1 cellular context compared by ENCODE assay signal in the genomic region with DNA sequence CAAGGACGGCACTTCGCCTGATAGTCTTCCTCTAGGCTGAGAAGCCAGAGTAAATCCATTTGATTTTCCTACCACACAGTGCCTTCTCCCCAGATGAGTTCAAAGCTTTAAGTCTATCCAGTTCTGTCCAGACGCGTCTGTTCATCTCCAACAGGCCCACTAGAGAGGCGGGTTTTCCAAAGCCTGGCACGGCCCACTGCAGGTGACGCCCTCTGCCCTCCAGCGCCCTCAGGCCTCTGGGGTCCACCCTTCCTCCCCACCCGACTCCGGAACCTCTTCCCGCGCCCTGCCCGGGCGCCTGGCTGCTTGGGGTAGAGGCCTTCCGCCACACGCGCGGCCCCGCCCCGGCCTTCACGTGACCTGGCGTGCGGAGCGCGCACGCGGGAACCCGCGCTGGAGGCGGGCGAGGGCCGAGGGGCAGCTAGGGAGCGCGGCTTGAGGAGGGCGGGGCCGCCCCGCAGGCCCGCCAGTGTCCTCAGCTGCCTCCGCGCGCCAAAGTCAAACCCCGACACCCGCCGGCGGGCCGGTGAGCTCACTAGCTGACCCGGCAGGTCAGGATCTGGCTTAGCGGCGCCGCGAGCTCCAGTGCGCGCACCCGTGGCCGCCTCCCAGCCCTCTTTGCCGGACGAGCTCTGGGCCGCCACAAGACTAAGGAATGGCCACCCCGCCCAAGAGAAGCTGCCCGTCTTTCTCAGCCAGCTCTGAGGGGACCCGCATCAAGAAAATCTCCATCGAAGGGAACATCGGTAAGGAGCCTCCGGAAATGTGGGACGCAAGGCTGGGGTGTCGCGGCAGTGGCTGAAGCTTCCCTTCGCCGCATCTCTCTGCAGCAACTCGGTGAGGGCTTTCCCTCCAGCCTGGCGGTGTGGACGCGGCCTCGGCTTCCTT.
A peak's percentile ranks its signal among the peaks of the same experiment; 100 is the strongest.
TF ChIP-seq lines count a peak whose summit lies in the region.

Gene DCK, plus strand, starts transcription at position 469 of the 888 bp plus-strand sequence. Its CDS starts 187 bp downstream, at position 656.

TF ChIP-seq in K562, 482 proteins besides CTCF, POLR2A, EP300 and RAD21 (continued from another document and continues in another):
- TF ChIP-seq, protein P1, sequence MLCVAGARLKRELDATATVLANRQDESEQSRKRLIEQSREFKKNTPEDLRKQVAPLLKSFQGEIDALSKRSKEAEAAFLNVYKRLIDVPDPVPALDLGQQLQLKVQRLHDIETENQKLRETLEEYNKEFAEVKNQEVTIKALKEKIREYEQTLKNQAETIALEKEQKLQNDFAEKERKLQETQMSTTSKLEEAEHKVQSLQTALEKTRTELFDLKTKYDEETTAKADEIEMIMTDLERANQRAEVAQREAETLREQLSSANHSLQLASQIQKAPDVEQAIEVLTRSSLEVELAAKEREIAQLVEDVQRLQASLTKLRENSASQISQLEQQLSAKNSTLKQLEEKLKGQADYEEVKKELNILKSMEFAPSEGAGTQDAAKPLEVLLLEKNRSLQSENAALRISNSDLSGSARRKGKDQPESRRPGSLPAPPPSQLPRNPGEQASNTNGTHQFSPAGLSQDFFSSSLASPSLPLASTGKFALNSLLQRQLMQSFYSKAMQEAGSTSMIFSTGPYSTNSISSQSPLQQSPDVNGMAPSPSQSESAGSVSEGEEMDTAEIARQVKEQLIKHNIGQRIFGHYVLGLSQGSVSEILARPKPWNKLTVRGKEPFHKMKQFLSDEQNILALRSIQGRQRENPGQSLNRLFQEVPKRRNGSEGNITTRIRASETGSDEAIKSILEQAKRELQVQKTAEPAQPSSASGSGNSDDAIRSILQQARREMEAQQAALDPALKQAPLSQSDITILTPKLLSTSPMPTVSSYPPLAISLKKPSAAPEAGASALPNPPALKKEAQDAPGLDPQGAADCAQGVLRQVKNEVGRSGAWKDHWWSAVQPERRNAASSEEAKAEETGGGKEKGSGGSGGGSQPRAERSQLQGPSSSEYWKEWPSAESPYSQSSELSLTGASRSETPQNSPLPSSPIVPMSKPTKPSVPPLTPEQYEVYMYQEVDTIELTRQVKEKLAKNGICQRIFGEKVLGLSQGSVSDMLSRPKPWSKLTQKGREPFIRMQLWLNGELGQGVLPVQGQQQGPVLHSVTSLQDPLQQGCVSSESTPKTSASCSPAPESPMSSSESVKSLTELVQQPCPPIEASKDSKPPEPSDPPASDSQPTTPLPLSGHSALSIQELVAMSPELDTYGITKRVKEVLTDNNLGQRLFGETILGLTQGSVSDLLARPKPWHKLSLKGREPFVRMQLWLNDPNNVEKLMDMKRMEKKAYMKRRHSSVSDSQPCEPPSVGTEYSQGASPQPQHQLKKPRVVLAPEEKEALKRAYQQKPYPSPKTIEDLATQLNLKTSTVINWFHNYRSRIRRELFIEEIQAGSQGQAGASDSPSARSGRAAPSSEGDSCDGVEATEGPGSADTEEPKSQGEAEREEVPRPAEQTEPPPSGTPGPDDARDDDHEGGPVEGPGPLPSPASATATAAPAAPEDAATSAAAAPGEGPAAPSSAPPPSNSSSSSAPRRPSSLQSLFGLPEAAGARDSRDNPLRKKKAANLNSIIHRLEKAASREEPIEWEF (CRISPR knock-in tag; IDR thresholded peaks at IDR 0.05) = no peak
- TF ChIP-seq ZBTB5 (IDR thresholded peaks at IDR 0.05) (no peak), SP1 (CRISPR knock-in tag; IDR thresholded peaks at IDR 0.05) (peak; percentile 56), SRSF7 (optimal IDR thresholded peaks at IDR 0.05; ENCODE audit: low read depth, low read length) (no peak), ZBTB12 (CRISPR knock-in tag; IDR thresholded peaks at IDR 0.05) (no peak), ZBTB2 (IDR thresholded peaks at IDR 0.05) (no peak), PBX2 (CRISPR knock-in tag; IDR thresholded peaks at IDR 0.05; ENCODE audit: low read depth) (no peak), PBX2 (tag; conservative IDR thresholded peaks at IDR 0.05; ENCODE audit: low read depth) (no peak), PCBP2 (IDR thresholded peaks at IDR 0.05; ENCODE audit: low read depth, low read length, poor library complexity, severe bottlenecking) (no peak), ZNF778 (CRISPR knock-in tag; IDR thresholded peaks at IDR 0.05) (no peak), HMG20B (CRISPR knock-in tag; IDR thresholded peaks at IDR 0.05) (0 out of 2 replicates have a peak, but pooled peaks have one; percentile 40), RERE (CRISPR knock-in tag; IDR thresholded peaks at IDR 0.05; ENCODE audit: borderline replicate concordance) (no peak)
- TF ChIP-seq, protein P2, sequence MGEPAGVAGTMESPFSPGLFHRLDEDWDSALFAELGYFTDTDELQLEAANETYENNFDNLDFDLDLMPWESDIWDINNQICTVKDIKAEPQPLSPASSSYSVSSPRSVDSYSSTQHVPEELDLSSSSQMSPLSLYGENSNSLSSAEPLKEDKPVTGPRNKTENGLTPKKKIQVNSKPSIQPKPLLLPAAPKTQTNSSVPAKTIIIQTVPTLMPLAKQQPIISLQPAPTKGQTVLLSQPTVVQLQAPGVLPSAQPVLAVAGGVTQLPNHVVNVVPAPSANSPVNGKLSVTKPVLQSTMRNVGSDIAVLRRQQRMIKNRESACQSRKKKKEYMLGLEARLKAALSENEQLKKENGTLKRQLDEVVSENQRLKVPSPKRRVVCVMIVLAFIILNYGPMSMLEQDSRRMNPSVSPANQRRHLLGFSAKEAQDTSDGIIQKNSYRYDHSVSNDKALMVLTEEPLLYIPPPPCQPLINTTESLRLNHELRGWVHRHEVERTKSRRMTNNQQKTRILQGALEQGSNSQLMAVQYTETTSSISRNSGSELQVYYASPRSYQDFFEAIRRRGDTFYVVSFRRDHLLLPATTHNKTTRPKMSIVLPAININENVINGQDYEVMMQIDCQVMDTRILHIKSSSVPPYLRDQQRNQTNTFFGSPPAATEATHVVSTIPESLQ (CRISPR knock-in tag; IDR thresholded peaks at IDR 0.05) = peak; percentile 23; the same call in 1 of the 2 replicates
- TF ChIP-seq, protein P3, sequence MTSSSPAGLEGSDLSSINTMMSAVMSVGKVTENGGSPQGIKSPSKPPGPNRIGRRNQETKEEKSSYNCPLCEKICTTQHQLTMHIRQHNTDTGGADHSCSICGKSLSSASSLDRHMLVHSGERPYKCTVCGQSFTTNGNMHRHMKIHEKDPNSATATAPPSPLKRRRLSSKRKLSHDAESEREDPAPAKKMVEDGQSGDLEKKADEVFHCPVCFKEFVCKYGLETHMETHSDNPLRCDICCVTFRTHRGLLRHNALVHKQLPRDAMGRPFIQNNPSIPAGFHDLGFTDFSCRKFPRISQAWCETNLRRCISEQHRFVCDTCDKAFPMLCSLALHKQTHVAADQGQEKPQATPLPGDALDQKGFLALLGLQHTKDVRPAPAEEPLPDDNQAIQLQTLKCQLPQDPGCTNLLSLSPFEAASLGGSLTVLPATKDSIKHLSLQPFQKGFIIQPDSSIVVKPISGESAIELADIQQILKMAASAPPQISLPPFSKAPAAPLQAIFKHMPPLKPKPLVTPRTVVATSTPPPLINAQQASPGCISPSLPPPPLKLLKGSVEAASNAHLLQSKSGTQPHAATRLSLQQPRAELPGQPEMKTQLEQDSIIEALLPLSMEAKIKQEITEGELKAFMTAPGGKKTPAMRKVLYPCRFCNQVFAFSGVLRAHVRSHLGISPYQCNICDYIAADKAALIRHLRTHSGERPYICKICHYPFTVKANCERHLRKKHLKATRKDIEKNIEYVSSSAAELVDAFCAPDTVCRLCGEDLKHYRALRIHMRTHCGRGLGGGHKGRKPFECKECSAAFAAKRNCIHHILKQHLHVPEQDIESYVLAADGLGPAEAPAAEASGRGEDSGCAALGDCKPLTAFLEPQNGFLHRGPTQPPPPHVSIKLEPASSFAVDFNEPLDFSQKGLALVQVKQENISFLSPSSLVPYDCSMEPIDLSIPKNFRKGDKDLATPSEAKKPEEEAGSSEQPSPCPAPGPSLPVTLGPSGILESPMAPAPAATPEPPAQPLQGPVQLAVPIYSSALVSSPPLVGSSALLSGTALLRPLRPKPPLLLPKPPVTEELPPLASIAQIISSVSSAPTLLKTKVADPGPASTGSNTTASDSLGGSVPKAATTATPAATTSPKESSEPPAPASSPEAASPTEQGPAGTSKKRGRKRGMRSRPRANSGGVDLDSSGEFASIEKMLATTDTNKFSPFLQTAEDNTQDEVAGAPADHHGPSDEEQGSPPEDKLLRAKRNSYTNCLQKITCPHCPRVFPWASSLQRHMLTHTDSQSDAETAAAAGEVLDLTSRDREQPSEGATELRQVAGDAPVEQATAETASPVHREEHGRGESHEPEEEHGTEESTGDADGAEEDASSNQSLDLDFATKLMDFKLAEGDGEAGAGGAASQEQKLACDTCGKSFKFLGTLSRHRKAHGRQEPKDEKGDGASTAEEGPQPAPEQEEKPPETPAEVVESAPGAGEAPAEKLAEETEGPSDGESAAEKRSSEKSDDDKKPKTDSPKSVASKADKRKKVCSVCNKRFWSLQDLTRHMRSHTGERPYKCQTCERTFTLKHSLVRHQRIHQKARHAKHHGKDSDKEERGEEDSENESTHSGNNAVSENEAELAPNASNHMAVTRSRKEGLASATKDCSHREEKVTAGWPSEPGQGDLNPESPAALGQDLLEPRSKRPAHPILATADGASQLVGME (CRISPR knock-in tag; IDR thresholded peaks at IDR 0.05) = no peak
